24 cellular contexts compared by ENCODE assay signal in the genomic region with DNA sequence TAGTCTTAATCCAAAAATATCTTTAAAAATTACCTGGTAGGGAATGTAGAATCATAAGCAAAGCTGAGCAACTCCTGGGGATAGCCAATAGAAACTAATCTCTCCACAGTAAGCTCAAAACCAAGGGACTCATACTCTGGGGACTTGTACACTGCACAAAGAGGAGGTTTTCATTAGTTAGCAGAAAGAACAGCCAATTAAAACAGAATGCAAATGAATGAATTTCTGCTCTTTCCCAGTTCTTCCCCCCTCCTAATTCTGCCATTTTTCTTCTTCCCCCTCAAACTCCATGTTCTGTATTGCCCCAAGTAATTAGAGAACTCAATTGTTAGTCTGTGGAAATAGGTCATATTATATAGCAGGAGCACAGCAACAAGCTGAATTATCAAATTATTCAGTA.
"Had no signal": no experiment of that assay in that cellular context is flagged by ENCODE, and none has a peak within 500 bp of the region (broad histone marks: within the 10 kb centered on the region; RNA-seq: fewer than 3 reads in every experiment).

No MANE protein-coding gene starts in this region.

- ATAC-seq: esophagus mucosa; heart right ventricle; pancreas; right lobe of liver; stimulated activated naive B cell treated with anti-CD40 and anti-IgM and Interleukin-4, amounts not matched to agents 10 μg/mL and 1 μg/mL and 100 μg/mL, for 72 hours had no signal

- H3K4me3 ChIP-seq: heart right ventricle, pancreas, right lobe of liver, spleen, stomach had no signal

- H3K27ac ChIP-seq: heart right ventricle, pancreas, right lobe of liver, spleen, stomach had no signal

- H3K27me3 Mint-ChIP-seq: naive B cell; progenitor cell of endocrine pancreas; stimulated activated naive B cell treated with anti-CD40 and anti-IgM and Interleukin-4, amounts not matched to agents 10 μg/mL and 1 μg/mL and 100 μg/mL, for 72 hours had no signal

- DNase-seq: cortex of kidney; effector memory CD4-positive, alpha-beta T cell; heart right ventricle; hypothalamus; kidney glomerular epithelial cell; mesendoderm; naive B cell; occipital lobe; pancreas; right lobe of liver; spleen; stimulated activated CD4-positive, alpha-beta T cell treated with anti-CD3 and anti-CD28 coated beads, Interleukin-15, amount 100 ng/mL, for 24 hours; stimulated activated CD4-positive, alpha-beta T cell treated with anti-CD3 and anti-CD28 coated beads, Interleukin-1b, Interleukin-23, amount 100 ng/mL, for 48 hours; stimulated activated CD4-positive, alpha-beta T cell treated with anti-CD3 and anti-CD28 coated beads, Interleukin-4, amount 100 ng/mL, for 24 hours; stimulated activated naive B cell treated with anti-CD40 and anti-IgM and Interleukin-4, amounts not matched to agents 10 μg/mL and 1 μg/mL and 100 μg/mL, for 72 hours; stomach; substantia nigra; trophoblast cell had no signal

- FAIRE-seq: endometrium, frontal cortex, islet of Langerhans, pancreas had no signal

- H3K9me3 Mint-ChIP-seq: naive B cell; nephron; stimulated activated naive B cell treated with anti-CD40 and anti-IgM and Interleukin-4, amounts not matched to agents 10 μg/mL and 1 μg/mL and 100 μg/mL, for 72 hours had no signal

- H3K27me3 ChIP-seq: heart right ventricle, pancreas, right lobe of liver, spleen, stomach had no signal

- H3K27ac Mint-ChIP-seq: nephron; progenitor cell of endocrine pancreas; stimulated activated naive B cell treated with anti-CD40 and anti-IgM and Interleukin-4, amounts not matched to agents 10 μg/mL and 1 μg/mL and 100 μg/mL, for 72 hours had no signal

- H3K9me3 ChIP-seq: heart right ventricle, pancreas, right lobe of liver, spleen, stomach had no signal

- H3K4me3 Mint-ChIP-seq: naive B cell; nephron; stimulated activated naive B cell treated with anti-CD40 and anti-IgM and Interleukin-4, amounts not matched to agents 10 μg/mL and 1 μg/mL and 100 μg/mL, for 72 hours had no signal
